Comparison of ENCODE assay signal across 22 cellular contexts in the genomic region with DNA sequence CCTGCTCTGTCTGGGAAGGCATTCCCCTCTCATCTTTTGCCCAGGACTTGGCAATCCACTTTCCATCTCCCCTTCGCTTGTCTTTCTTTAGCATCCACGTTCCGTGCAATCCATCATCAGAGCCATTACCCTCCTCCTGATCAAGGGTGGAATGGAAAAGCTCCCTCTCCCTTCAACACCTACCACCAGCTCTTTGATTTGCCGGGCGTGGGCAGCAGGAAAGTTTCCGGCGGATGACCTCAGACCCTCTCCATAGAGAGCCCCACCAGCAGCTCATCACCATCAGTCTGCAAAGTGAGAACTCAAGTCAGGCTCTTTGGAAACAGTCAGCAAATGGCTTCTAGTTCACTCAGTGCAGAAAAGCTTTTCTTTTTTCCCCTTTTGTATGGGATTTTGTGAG.
"Had no signal": no experiment of that assay in that cellular context is flagged by ENCODE, and none has a peak within 500 bp of the region (broad histone marks: within the 10 kb centered on the region; RNA-seq: fewer than 3 reads in every experiment).

No MANE protein-coding gene starts in this region.

- H3K27me3 ChIP-seq: brain microvascular endothelial cell had no signal

- H3K36me3 Mint-ChIP-seq: activated CD8-positive, alpha-beta memory T cell treated with anti-CD3 and anti-CD28 coated beads, Interleukin-2, amount 10 ng/mL, durations not matched to agents 7 days and 5 days; activated naive CD8-positive, alpha-beta T cell treated with anti-CD3 and anti-CD28 coated beads for 36 hours had no signal

- H3K4me1 Mint-ChIP-seq: activated CD8-positive, alpha-beta memory T cell treated with anti-CD3 and anti-CD28 coated beads, Interleukin-2, amount 10 ng/mL, durations not matched to agents 7 days and 5 days; activated naive CD8-positive, alpha-beta T cell treated with anti-CD3 and anti-CD28 coated beads for 36 hours had no signal

- H3K9me3 Mint-ChIP-seq: activated naive CD8-positive, alpha-beta T cell treated with anti-CD3 and anti-CD28 coated beads for 36 hours had no signal

- H3K4me3 ChIP-seq: SK-N-MC had no signal

- H3K27me3 Mint-ChIP-seq: activated CD4-positive, alpha-beta T cell treated with anti-CD3 and anti-CD28 coated beads for 36 hours; activated CD8-positive, alpha-beta memory T cell treated with anti-CD3 and anti-CD28 coated beads, Interleukin-2, amount 10 ng/mL, durations not matched to agents 7 days and 5 days had no signal

- ATAC-seq: activated CD4-positive, alpha-beta T cell treated with anti-CD3 and anti-CD28 coated beads for 36 hours; activated CD8-positive, alpha-beta memory T cell treated with anti-CD3 and anti-CD28 coated beads, Interleukin-2, amount 10 ng/mL, durations not matched to agents 7 days and 5 days had no signal

- DNase-seq: activated CD4-positive, alpha-beta T cell treated with anti-CD3 and anti-CD28 coated beads for 36 hours; activated CD4-positive, CD25-positive, alpha-beta regulatory T cell; activated CD8-positive, alpha-beta memory T cell treated with anti-CD3 and anti-CD28 coated beads, Interleukin-2, amount 10 ng/mL, durations not matched to agents 7 days and 5 days; activated effector memory CD4-positive, alpha-beta T cell treated with anti-CD3 and anti-CD28 coated beads, Interleukin-2, amount 50 U/mL, for 16 hours; activated naive CD4-positive, alpha-beta T cell treated with Interleukin-2 at 50 U/mL for 16 hours; activated naive CD8-positive, alpha-beta T cell treated with anti-CD3 and anti-CD28 coated beads for 36 hours; activated T-cell treated with anti-CD3 and anti-CD28 coated beads, Interleukin-2, amount 50 U/mL, for 24 hours; brain microvascular endothelial cell; MM.1S; NCI-H1105; NCI-H1436; NCI-H1694 treated with DMSO at 0.1 percent for 48 hours; NCI-H2029 treated with DMSO at 0.1 percent for 48 hours; NCI-H345; NCI-H510A; NCI-H69; NK-92 treated with Interleukin-12 subunit alpha and Interleukin-12 subunit beta, amount 100 ng/mL, for 24 hours; SIG-M5; T-helper 1 cell had no signal

- H3K36me3 ChIP-seq: brain microvascular endothelial cell had no signal

- H3K27ac ChIP-seq: brain microvascular endothelial cell, SK-N-MC, VCaP had no signal

- H3K27ac Mint-ChIP-seq: activated CD4-positive, alpha-beta T cell treated with anti-CD3 and anti-CD28 coated beads for 36 hours; activated CD8-positive, alpha-beta memory T cell treated with anti-CD3 and anti-CD28 coated beads, Interleukin-2, amount 10 ng/mL, durations not matched to agents 7 days and 5 days; activated naive CD8-positive, alpha-beta T cell treated with anti-CD3 and anti-CD28 coated beads for 36 hours; activated T-cell treated with anti-CD3 and anti-CD28 coated beads, Interleukin-2, amount 50 U/mL, for 24 hours; activated T-helper 1 cell treated with anti-CD3 and anti-CD28 coated beads, Interleukin-12 subunit alpha, Interleukin-12 subunit beta, Interleukin-2, Interleukin-4 antibody, amounts not matched to agents 30 ng/mL and 10 ng/mL and 1 ng/mL, durations not matched to agents 14 hours and 24 hours and 36 hours had no signal

- H3K4me3 Mint-ChIP-seq: activated CD4-positive, alpha-beta T cell treated with anti-CD3 and anti-CD28 coated beads for 36 hours; activated CD8-positive, alpha-beta memory T cell treated with anti-CD3 and anti-CD28 coated beads, Interleukin-2, amount 10 ng/mL, durations not matched to agents 7 days and 5 days; activated naive CD8-positive, alpha-beta T cell treated with anti-CD3 and anti-CD28 coated beads for 36 hours; activated T-cell treated with anti-CD3 and anti-CD28 coated beads, Interleukin-2, amount 50 U/mL, for 24 hours; activated T-helper 1 cell treated with anti-CD3 and anti-CD28 coated beads, Interleukin-12 subunit alpha, Interleukin-12 subunit beta, Interleukin-2, Interleukin-4 antibody, amounts not matched to agents 30 ng/mL and 10 ng/mL and 1 ng/mL, durations not matched to agents 14 hours and 24 hours and 36 hours had no signal
